In genomic region chr17:49603238-49603637, GRCh38 we compare ENCODE assay signal across 20 cellular contexts. TPM values are rescaled to one million over a fixed set of nuclear protein-coding genes. Genes with fewer than 3 reads are reported as not detected.
DNase-seq lines count a peak whose midpoint lies in the region; ATAC-seq and TF ChIP-seq lines count a peak whose summit lies in the region.
"Had no signal": no experiment of that assay in that cellular context is flagged by ENCODE, and none has a peak within 500 bp of the region (broad histone marks: within the 10 kb centered on the region; RNA-seq: fewer than 3 reads in every experiment).

No MANE protein-coding gene starts in this region.

- no CpG with 5 or more reads among the region's 3 CpGs for WGBS in neuronal stem cell (ENCODE audit: extremely low coverage in 2 of 2, insufficient read length in 2 of 2, insufficient replicate concordance in 1 of 2), 2 donors

- H3K4me1 Mint-ChIP-seq in activated CD8-positive, alpha-beta T cell treated with anti-CD3 and anti-CD28 coated beads for 36 hours (ENCODE audit: low read depth): peaks cover 2% of the 10 kb centered on the region
- peaks cover 8% of the 10 kb centered on the region for H3K4me1 Mint-ChIP-seq in activated CD8-positive, alpha-beta T cell treated with anti-CD3 and anti-CD28 coated beads, Interleukin-2, amount 10 ng/mL, durations not matched to agents 7 days and 5 days (ENCODE audit: low read depth)
- H3K4me1 Mint-ChIP-seq in Calu3 (ENCODE audit: low read depth, unreplicated experiment): no peaks in the 10 kb centered on the region

- no peak overlapping the region for H2BK5ac ChIP-seq in neuronal stem cell (ENCODE audit: low read length)

- intact Hi-C loops in activated CD8-positive, alpha-beta T cell treated with anti-CD3 and anti-CD28 coated beads for 36 hours (cut with micrococcal nuclease): no loop called here
- intact Hi-C loops in vagina (cut with DNase I) (no loop called here), Calu3 (cut with micrococcal nuclease; ENCODE audit: unreplicated experiment) (no loop called here)

- peak overlapping the region; percentile 3 for H3K27ac Mint-ChIP-seq in activated CD8-positive, alpha-beta T cell treated with anti-CD3 and anti-CD28 coated beads for 36 hours
- H3K27ac Mint-ChIP-seq in activated CD8-positive, alpha-beta T cell treated with anti-CD3 and anti-CD28 coated beads, Interleukin-2, amount 10 ng/mL, durations not matched to agents 7 days and 5 days: no peak overlapping the region
- H3K27ac Mint-ChIP-seq in Calu3 (ENCODE audit: unreplicated experiment): no peak overlapping the region
- H3K27ac Mint-ChIP-seq: activated CD4-positive, alpha-beta T cell treated with anti-CD3 and anti-CD28 coated beads, Interleukin-2, amount 10 ng/mL, durations not matched to agents 24 days and 14 days; activated naive CD4-positive, alpha-beta T cell treated with anti-CD3 and anti-CD28 coated beads, Interleukin-2, amount 10 ng/mL, durations not matched to agents 7 days and 5 days had no signal

- no peaks in the 10 kb centered on the region for H3K27me3 ChIP-seq in neuronal stem cell (ENCODE audit: control insufficient read depth in 3 of 3, insufficient read depth in 3 of 3, low read depth in 1 of 3, low read length in 3 of 3)
- H3K27me3 ChIP-seq in vagina: no peaks in the 10 kb centered on the region
- H3K27me3 ChIP-seq: breast epithelium, gastrocnemius medialis, MG63, SJSA1 had no signal

- no peak for ATAC-seq in activated CD8-positive, alpha-beta T cell treated with anti-CD3 and anti-CD28 coated beads for 36 hours
- no peak for ATAC-seq in activated CD8-positive, alpha-beta T cell treated with anti-CD3 and anti-CD28 coated beads, Interleukin-2, amount 10 ng/mL, durations not matched to agents 7 days and 5 days
- ATAC-seq in GM21529 (IDR thresholded peaks at IDR 0.05; ENCODE audit: unreplicated experiment): no peak
- ATAC-seq: gastrocnemius medialis; natural killer cell treated with Interleukin-12 subunit alpha and Interleukin-12 subunit beta and Interleukin-15 and Interleukin-18, amount 100 ng/mL, for 72 hours had no signal

- no peak for TF ChIP-seq POLR2A in vagina (IDR thresholded peaks at IDR 0.05)

- no peak overlapping the region for H2BK120ac ChIP-seq in neuronal stem cell (ENCODE audit: low read depth, low read length)

- POLR2A ChIA-PET in activated CD8-positive, alpha-beta T cell treated with anti-CD3 and anti-CD28 coated beads for 36 hours (lab: Charles Lee): interaction anchor here (0.6 kb wide), 1 partner anchor 364 kb away, joined by 3 read pairs; no protein-coding TSS in a partner anchor
- POLR2A ChIA-PET in activated CD8-positive, alpha-beta T cell treated with anti-CD3 and anti-CD28 coated beads, Interleukin-2, amount 10 ng/mL, durations not matched to agents 7 days and 5 days (lab: Charles Lee): interaction anchor here (0.6 to 0.7 kb wide), 2 partner anchors 16 to 95 kb away, joined by 3 to 5 read pairs; no protein-coding TSS in a partner anchor

- H3K4ac ChIP-seq in neuronal stem cell (ENCODE audit: low read length): no peak overlapping the region

- H4K91ac ChIP-seq in neuronal stem cell (ENCODE audit: low read depth, low read length, poor library complexity): no peak overlapping the region

- H2AK5ac ChIP-seq in neuronal stem cell (ENCODE audit: low read depth, low read length): no peak overlapping the region

- H3K14ac ChIP-seq in neuronal stem cell (ENCODE audit: low read length): no peak overlapping the region

- no peak overlapping the region for H3K4me3 Mint-ChIP-seq in activated CD8-positive, alpha-beta T cell treated with anti-CD3 and anti-CD28 coated beads for 36 hours
- H3K4me3 Mint-ChIP-seq in activated CD8-positive, alpha-beta T cell treated with anti-CD3 and anti-CD28 coated beads, Interleukin-2, amount 10 ng/mL, durations not matched to agents 7 days and 5 days: no peak overlapping the region
- no peak overlapping the region for H3K4me3 Mint-ChIP-seq in Calu3 (ENCODE audit: low read depth, unreplicated experiment)
- H3K4me3 Mint-ChIP-seq: activated CD4-positive, alpha-beta T cell treated with anti-CD3 and anti-CD28 coated beads, Interleukin-2, amount 10 ng/mL, durations not matched to agents 24 days and 14 days; activated naive CD4-positive, alpha-beta T cell treated with anti-CD3 and anti-CD28 coated beads, Interleukin-2, amount 10 ng/mL, durations not matched to agents 7 days and 5 days; CD4-positive, CD25-positive, alpha-beta regulatory T cell; natural killer cell treated with Interleukin-12 subunit alpha and Interleukin-12 subunit beta and Interleukin-15 and Interleukin-18, amount 100 ng/mL, for 72 hours had no signal

- H3K36me3 ChIP-seq in neuronal stem cell (replicated peaks in 1 of 2; ENCODE audit: control insufficient read depth in 2 of 2, insufficient read depth in 2 of 2, low read length in 2 of 2) (peaks cover 7 to 96% of the 10 kb centered on the region in 2 donors), vagina (peaks cover 0 to 52% of the 10 kb centered on the region in 2 donors)

- no TSS peak for BruUV-seq in Calu3 (replicated peaks; lab: Mats Ljungman, UMichigan)

- no peak overlapping the region for H3K9ac ChIP-seq in neuronal stem cell (ENCODE audit: low read depth, low read length, poor library complexity)

- H3K27ac ChIP-seq in neuronal stem cell (replicated peaks; ENCODE audit: low read length): peak overlapping the region; percentile 14
- H3K27ac ChIP-seq in vagina: peak overlapping the region; percentile 8
- H3K27ac ChIP-seq: 22Rv1, SJSA1 had no signal

- H3K4me3 ChIP-seq in neuronal stem cell (ENCODE audit: low read length in 2 of 2): no peak overlapping the region
- no peak overlapping the region for H3K4me3 ChIP-seq in vagina
- H3K4me3 ChIP-seq: breast epithelium, gastrocnemius medialis, MG63, SJSA1 had no signal

- H3K4me1 ChIP-seq in neuronal stem cell (ENCODE audit: control insufficient read depth in 2 of 2, insufficient read depth in 1 of 2, low read depth in 1 of 2, low read length in 2 of 2): peaks cover 0 to 17% of the 10 kb centered on the region in 2 donors
- peaks cover 13% of the 10 kb centered on the region for H3K4me1 ChIP-seq in vagina
- H3K4me1 ChIP-seq: breast epithelium, SJSA1 had no signal

- H3K9me3 ChIP-seq in neuronal stem cell (replicated peaks in 1 of 2; ENCODE audit: control insufficient read depth in 2 of 2, insufficient read depth in 1 of 2, low read depth in 1 of 2, low read length in 2 of 2): no peaks in the 10 kb centered on the region
- H3K9me3 ChIP-seq in vagina: no peaks in the 10 kb centered on the region
- H3K9me3 ChIP-seq: breast epithelium, gastrocnemius medialis, MG63, SJSA1 had no signal

- peaks cover 36% of the 10 kb centered on the region for H3K36me3 Mint-ChIP-seq in activated CD8-positive, alpha-beta T cell treated with anti-CD3 and anti-CD28 coated beads for 36 hours (ENCODE audit: low read depth)
- H3K36me3 Mint-ChIP-seq in activated CD8-positive, alpha-beta T cell treated with anti-CD3 and anti-CD28 coated beads, Interleukin-2, amount 10 ng/mL, durations not matched to agents 7 days and 5 days (ENCODE audit: low read depth): peaks cover 49% of the 10 kb centered on the region
- H3K36me3 Mint-ChIP-seq in Calu3 (ENCODE audit: insufficient read depth, unreplicated experiment): peaks cover 44% of the 10 kb centered on the region

- H3K9me3 Mint-ChIP-seq in activated CD8-positive, alpha-beta T cell treated with anti-CD3 and anti-CD28 coated beads for 36 hours: no peaks in the 10 kb centered on the region
- no peaks in the 10 kb centered on the region for H3K9me3 Mint-ChIP-seq in activated CD8-positive, alpha-beta T cell treated with anti-CD3 and anti-CD28 coated beads, Interleukin-2, amount 10 ng/mL, durations not matched to agents 7 days and 5 days (ENCODE audit: insufficient read depth)
- no peaks in the 10 kb centered on the region for H3K9me3 Mint-ChIP-seq in Calu3 (ENCODE audit: low read depth, unreplicated experiment)
- H3K9me3 Mint-ChIP-seq: activated CD4-positive, alpha-beta T cell treated with anti-CD3 and anti-CD28 coated beads, Interleukin-2, amount 10 ng/mL, durations not matched to agents 24 days and 14 days; activated naive CD4-positive, alpha-beta T cell treated with anti-CD3 and anti-CD28 coated beads, Interleukin-2, amount 10 ng/mL, durations not matched to agents 7 days and 5 days; CD4-positive, CD25-positive, alpha-beta regulatory T cell; natural killer cell treated with Interleukin-12 subunit alpha and Interleukin-12 subunit beta and Interleukin-15 and Interleukin-18, amount 100 ng/mL, for 72 hours had no signal

- H3K4me2 ChIP-seq in neuronal stem cell (ENCODE audit: insufficient read depth, low read length, poor library complexity, severe bottlenecking): no peak overlapping the region

- TF ChIP-seq CTCF in activated CD8-positive, alpha-beta T cell treated with anti-CD3 and anti-CD28 coated beads for 36 hours (IDR thresholded peaks at IDR 0.05): no peak
- TF ChIP-seq CTCF in vagina (IDR thresholded peaks at IDR 0.05) (no peak), Calu3 (IDR thresholded peaks at IDR 0.05; ENCODE audit: unreplicated experiment) (no peak)

- no peak overlapping the region for H4K8ac ChIP-seq in neuronal stem cell (ENCODE audit: low read depth, low read length)

- H2BK12ac ChIP-seq in neuronal stem cell (ENCODE audit: low read length): no peak overlapping the region

- no peak overlapping the region for H3K23ac ChIP-seq in neuronal stem cell (ENCODE audit: low read depth, low read length, poor library complexity)

- no peaks in the 10 kb centered on the region for H3K79me1 ChIP-seq in neuronal stem cell (ENCODE audit: low read depth, low read length)

- H2BK15ac ChIP-seq in neuronal stem cell (ENCODE audit: low read length): no peak overlapping the region

- no peak overlapping the region for H3K18ac ChIP-seq in neuronal stem cell (ENCODE audit: low read length)

- no peak for DNase-seq in activated CD8-positive, alpha-beta T cell treated with anti-CD3 and anti-CD28 coated beads for 36 hours
- DNase-seq in activated CD8-positive, alpha-beta T cell treated with anti-CD3 and anti-CD28 coated beads, Interleukin-2, amount 10 ng/mL, durations not matched to agents 7 days and 5 days: no peak
- DNase-seq in fibroblast of peridontal ligament (ENCODE audit: extremely low read depth) (peak; percentile 67), neuronal stem cell (ENCODE audit: low spot score) (no peak), vagina (ENCODE audit: extremely low spot score in 2 of 2) (no peak), DMS 273 treated with DMSO at 0.1 percent for 48 hours (lab: John Stamatoyannopoulos, UW) (no peak), Calu3 (no peak)
- DNase-seq: activated CD4-positive, alpha-beta T cell treated with anti-CD3 and anti-CD28 coated beads, Interleukin-2, amount 10 ng/mL, durations not matched to agents 24 days and 14 days; activated naive CD4-positive, alpha-beta T cell treated with anti-CD3 and anti-CD28 coated beads, Interleukin-2, amount 10 ng/mL, durations not matched to agents 7 days and 5 days; DND-41; gastrocnemius medialis; MG63; NCI-H187; NCI-H446 treated with DMSO at 0.1 percent for 48 hours had no signal

- H2AFZ ChIP-seq in neuronal stem cell (ENCODE audit: low read length): no peak overlapping the region

- CTCF ChIA-PET in activated CD8-positive, alpha-beta T cell treated with anti-CD3 and anti-CD28 coated beads for 36 hours (lab: Charles Lee): interaction anchor here (0.8 to 2.1 kb wide), 4 partner anchors 9 to 46 kb away, joined by 3 to 6 read pairs (median 4); no protein-coding TSS in a partner anchor
- CTCF ChIA-PET in activated CD8-positive, alpha-beta T cell treated with anti-CD3 and anti-CD28 coated beads, Interleukin-2, amount 10 ng/mL, durations not matched to agents 7 days and 5 days (lab: Charles Lee): interaction anchor here (1.1 to 3.1 kb wide), 3 partner anchors 34 to 93 kb away, joined by 3 to 15 read pairs (median 8); no protein-coding TSS in a partner anchor
- CTCF ChIA-PET in Calu3 (lab: Charles Lee): interaction anchor here (1.1 to 1.4 kb wide), 2 partner anchors 47 to 101 kb away, joined by 3 to 4 read pairs; no protein-coding TSS in a partner anchor

- H3K27me3 Mint-ChIP-seq in activated CD8-positive, alpha-beta T cell treated with anti-CD3 and anti-CD28 coated beads for 36 hours: no peaks in the 10 kb centered on the region
- H3K27me3 Mint-ChIP-seq in activated CD8-positive, alpha-beta T cell treated with anti-CD3 and anti-CD28 coated beads, Interleukin-2, amount 10 ng/mL, durations not matched to agents 7 days and 5 days (ENCODE audit: low read depth): no peaks in the 10 kb centered on the region
- no peaks in the 10 kb centered on the region for H3K27me3 Mint-ChIP-seq in Calu3 (ENCODE audit: unreplicated experiment)
- H3K27me3 Mint-ChIP-seq: activated CD4-positive, alpha-beta T cell treated with anti-CD3 and anti-CD28 coated beads, Interleukin-2, amount 10 ng/mL, durations not matched to agents 24 days and 14 days; activated naive CD4-positive, alpha-beta T cell treated with anti-CD3 and anti-CD28 coated beads, Interleukin-2, amount 10 ng/mL, durations not matched to agents 7 days and 5 days; CD4-positive, CD25-positive, alpha-beta regulatory T cell; natural killer cell treated with Interleukin-12 subunit alpha and Interleukin-12 subunit beta and Interleukin-15 and Interleukin-18, amount 100 ng/mL, for 72 hours had no signal

RNA-seq across cellular contexts. Expression of gene NXPH3, which starts 27.6 kb away (rescaled TPM):
- total RNA-seq in activated CD8-positive, alpha-beta T cell treated with anti-CD3 and anti-CD28 coated beads for 36 hours: under 1 TPM; 0.20 to 0.29 TPM
- not detected for total RNA-seq in activated CD8-positive, alpha-beta T cell treated with anti-CD3 and anti-CD28 coated beads, Interleukin-2, amount 10 ng/mL, durations not matched to agents 7 days and 5 days
- polyA plus RNA-seq in neuronal stem cell (2013, experiment 1 of 2): 2.9 TPM
- polyA plus RNA-seq in neuronal stem cell (2013, experiment 2 of 2): 2.8 TPM
- 18.4 TPM for total RNA-seq in vagina
- not detected in 2 replicates for total RNA-seq in Calu3 (2022)
- total RNA-seq: activated CD4-positive, alpha-beta T cell treated with anti-CD3 and anti-CD28 coated beads, Interleukin-2, amount 10 ng/mL, durations not matched to agents 24 days and 14 days; CD4-positive, CD25-positive, alpha-beta regulatory T cell; natural killer cell treated with Interleukin-12 subunit alpha and Interleukin-12 subunit beta and Interleukin-15 and Interleukin-18, amount 100 ng/mL, for 72 hours had no signal
- polyA plus RNA-seq: CD4-positive, CD25-positive, alpha-beta regulatory T cell had no signal

Comparison
In these comparisons a context has a peak if more than half of its experiments do, and no peak if none do; other contexts are left out.
1. RNA of gene NXPH3, which starts 27.6 kb away (total RNA-seq): 18.4 TPM in vagina (single experiment); 0.20 to 0.29 TPM in activated CD8-positive, alpha-beta T cell treated with anti-CD3 and anti-CD28 coated beads for 36 hours, not detected in activated CD8-positive, alpha-beta T cell treated with anti-CD3 and anti-CD28 coated beads, Interleukin-2, amount 10 ng/mL, durations not matched to agents 7 days and 5 days and not detected in Calu3; every median in the first group is over 10 times any median in the second.